Comparison of ENCODE assay signal across 23 cellular contexts in genomic region chr20:44198872-44199271, GRCh38. TPM values are rescaled to one million over a fixed set of nuclear protein-coding genes. Genes with fewer than 3 reads are reported as not detected.
A peak's percentile ranks its signal among the peaks of the same experiment; 100 is the strongest.
DNase-seq lines count a peak whose midpoint lies in the region; ATAC-seq and TF ChIP-seq lines count a peak whose summit lies in the region.
"Had no signal": no experiment of that assay in that cellular context is flagged by ENCODE, and none has a peak within 500 bp of the region (broad histone marks: within the 10 kb centered on the region; RNA-seq: fewer than 3 reads in every experiment).

No MANE protein-coding gene starts in this region.

- TF ChIP-seq POLR2A in spleen (IDR thresholded peaks at IDR 0.05): no peak

- intact Hi-C loops in spleen (cut with DNase I; ENCODE audit: low total_unique reads): no loop called here

- TF ChIP-seq CTCF in epithelial cell of esophagus (IDR thresholded peaks at IDR 0.05; ENCODE audit: insufficient read depth, low read depth, low read length, missing control alignments) (no peak), glutamatergic neuron (IDR thresholded peaks at IDR 0.05; ENCODE audit: partially characterized antibody, unreplicated experiment) (no peak), RWPE1 (conservative IDR thresholded peaks at IDR 0.05; ENCODE audit: low read depth) (no peak), spleen (IDR thresholded peaks at IDR 0.05 in 8 of 11, conservative IDR thresholded peaks at IDR 0.05 in 3 of 11) (no peak)

- H3K4me3 Mint-ChIP-seq in glutamatergic neuron (ENCODE audit: unreplicated experiment): no peak overlapping the region
- H3K4me3 Mint-ChIP-seq: neural crest cell; stimulated activated memory B cell treated with anti-CD40 and anti-IgM and Interleukin-4, amounts not matched to agents 10 μg/mL and 1 μg/mL and 100 μg/mL, for 72 hours had no signal

- H3K27ac ChIP-seq in RWPE1 (no peak overlapping the region), spleen (no peak overlapping the region)
- H3K27ac ChIP-seq: BLaER1, breast epithelium, Peyer's patch, tibial nerve had no signal

- H3K4me3 ChIP-seq in epithelial cell of esophagus (ENCODE audit: low read length): no peak overlapping the region
- H3K4me3 ChIP-seq in spleen: no peak overlapping the region
- H3K4me3 ChIP-seq: BLaER1, breast epithelium, HAP-1, Peyer's patch, tibial nerve had no signal

- peaks cover 13% of the 10 kb centered on the region for H3K4me1 Mint-ChIP-seq in glutamatergic neuron (ENCODE audit: low read depth, unreplicated experiment)
- H3K4me1 Mint-ChIP-seq: neural crest cell had no signal

- H3K27me3 Mint-ChIP-seq in glutamatergic neuron (ENCODE audit: unreplicated experiment): no peaks in the 10 kb centered on the region
- H3K27me3 Mint-ChIP-seq: stimulated activated memory B cell treated with anti-CD40 and anti-IgM and Interleukin-4, amounts not matched to agents 10 μg/mL and 1 μg/mL and 100 μg/mL, for 72 hours had no signal

- POLR2A ChIA-PET in RWPE1 (lab: Yijun Ruan, JAX; ENCODE audit: low non-redundant PET): no interaction called here

- CTCF ChIA-PET in RWPE1 (lab: Yijun Ruan, JAX): interaction anchor here (1.4 kb wide), 1 partner anchor 83 kb away, joined by 4 read pairs; no protein-coding TSS in a partner anchor

- DNase-seq in activated CD4-positive, CD25-positive, alpha-beta regulatory T cell (lab: John Stamatoyannopoulos, UW): no peak
- DNase-seq in ELR (ENCODE audit: low read depth) (peak; percentile 34), epithelial cell of esophagus (ENCODE audit: low read depth) (peak; percentile 42), glutamatergic neuron (no peak), RWPE1 (ENCODE audit: low spot score) (no peak), spleen (no peak)
- DNase-seq in activated CD4-positive, alpha-beta T cell treated with anti-CD3 and anti-CD28 coated beads, Interleukin-2, amount 50 U/mL, for 48 hours: peak; percentile 20 to 24
- DNase-seq: 8988T, dermis blood vessel endothelial cell, KBM-7, NCI-H1417, NCI-H82, Peyer's patch had no signal

- H3K27me3 ChIP-seq in spleen (replicated peaks in 1 of 7): no peaks in the 10 kb centered on the region
- H3K27me3 ChIP-seq: BLaER1, breast epithelium, Peyer's patch, tibial nerve had no signal

- no peaks in the 10 kb centered on the region for H3K36me3 Mint-ChIP-seq in glutamatergic neuron (ENCODE audit: unreplicated experiment)

- peaks cover 0 to 32% (median 3%) of the 10 kb centered on the region in 6 donors for H3K4me1 ChIP-seq in spleen
- H3K4me1 ChIP-seq: Peyer's patch had no signal

- 70 to 86% (median 79%) methylated on average over 4 of the region's 4 CpGs for WGBS in spleen, 5 donors

- no peaks in the 10 kb centered on the region for H3K9me3 Mint-ChIP-seq in glutamatergic neuron (ENCODE audit: unreplicated experiment)
- H3K9me3 Mint-ChIP-seq: neural crest cell; stimulated activated memory B cell treated with anti-CD40 and anti-IgM and Interleukin-4, amounts not matched to agents 10 μg/mL and 1 μg/mL and 100 μg/mL, for 72 hours had no signal

- peaks cover 3 to 83% (median 67%) of the 10 kb centered on the region in 6 donors for H3K36me3 ChIP-seq in spleen
- H3K36me3 ChIP-seq: breast epithelium had no signal

- no peak overlapping the region for H3K27ac Mint-ChIP-seq in glutamatergic neuron (ENCODE audit: unreplicated experiment)
- H3K27ac Mint-ChIP-seq: stimulated activated memory B cell treated with anti-CD40 and anti-IgM and Interleukin-4, amounts not matched to agents 10 μg/mL and 1 μg/mL and 100 μg/mL, for 72 hours had no signal

- H3K9me3 ChIP-seq in spleen: no peaks in the 10 kb centered on the region
- H3K9me3 ChIP-seq: BLaER1, breast epithelium, HAP-1, Peyer's patch, tibial nerve had no signal

- ATAC-seq in activated CD4-positive, CD25-positive, alpha-beta regulatory T cell treated with anti-CD3 and anti-CD28 coated beads, Interleukin-2, amount 50 U/mL, for 24 hours: peak; percentile 97
- ATAC-seq: stimulated activated memory B cell treated with anti-CD40 and anti-IgM and Interleukin-4, amounts not matched to agents 10 μg/mL and 1 μg/mL and 100 μg/mL, for 72 hours had no signal

RNA-seq across cellular contexts. Expression of gene OSER1, which starts 11.7 kb away (rescaled TPM):
- total RNA-seq in glutamatergic neuron (ENCODE audit: unreplicated experiment) (31.9 TPM), spleen (10 to 100 TPM; 28.5 to 42.0 (median 36.1) TPM)
- polyA plus RNA-seq in spleen: 10 to 100 TPM; 36.9 to 47.0 (median 40.6) TPM

RNA-seq across cellular contexts. Expression of gene JPH2, which starts 11.9 kb away (rescaled TPM):
- total RNA-seq in glutamatergic neuron (ENCODE audit: unreplicated experiment) (0.07 TPM), spleen (1 to 10 TPM; 1.0 to 4.4 (median 1.3) TPM)
- 1 to 10 TPM in 1 of 3 donors, under 1 TPM in 2; 0.50 to 2.7 (median 0.76) TPM for polyA plus RNA-seq in spleen
- total RNA-seq: pulmonary artery endothelial cell had no signal

RNA-seq across cellular contexts. Expression of gene GDAP1L1, which starts 48.2 kb away (rescaled TPM):
- total RNA-seq in glutamatergic neuron (ENCODE audit: unreplicated experiment) (111 TPM), spleen (not detected)
- polyA plus RNA-seq in spleen: not detected
- total RNA-seq: breast epithelium, dermis blood vessel endothelial cell, epithelial cell of proximal tubule, mesenteric fat pad, pulmonary artery endothelial cell, tibial nerve had no signal

Comparison
In these comparisons a context has a peak if more than half of its experiments do, and no peak if none do; other contexts are left out.
1. DNase-seq: peak in ELR (single experiment), activated CD4-positive, alpha-beta T cell treated with anti-CD3 and anti-CD28 coated beads, Interleukin-2, amount 50 U/mL, for 48 hours (2 of 2) and epithelial cell of esophagus (single experiment); none in activated CD4-positive, CD25-positive, alpha-beta regulatory T cell (0 of 4), glutamatergic neuron (single experiment), RWPE1 (single experiment) and spleen (single experiment).
2. RNA of gene GDAP1L1, which starts 48.2 kb away (total RNA-seq): 111 TPM in glutamatergic neuron (single experiment); not detected in spleen; every median in the first group is over 100 times any median in the second.